11 cellular contexts compared by ENCODE assay signal in genomic region chr1:184379111-184379752, GRCh38. TPM values are rescaled to one million over a fixed set of nuclear protein-coding genes. Genes with fewer than 3 reads are reported as not detected.
DNase-seq lines count a peak whose midpoint lies in the region; ATAC-seq and TF ChIP-seq lines count a peak whose summit lies in the region.
"Had no signal": no experiment of that assay in that cellular context is flagged by ENCODE, and none has a peak within 500 bp of the region (broad histone marks: within the 10 kb centered on the region; RNA-seq: fewer than 3 reads in every experiment).

No MANE protein-coding gene starts in this region.

- no peaks in the 10 kb centered on the region for H3K9me2 ChIP-seq in OCI-LY7 (ENCODE audit: insufficient read depth, low read length)

- ATAC-seq in GM18907 (IDR thresholded peaks at IDR 0.05; ENCODE audit: unreplicated experiment), result no peak
- ATAC-seq: stimulated activated naive B cell treated with anti-CD40 and anti-IgM and Interleukin-4, amounts not matched to agents 10 μg/mL and 1 μg/mL and 100 μg/mL, for 72 hours had no signal

- H3K36me3 ChIP-seq in OCI-LY7 (ENCODE audit: insufficient read depth, low read length), result no peaks in the 10 kb centered on the region

- H2AFZ ChIP-seq in OCI-LY7 (ENCODE audit: low read length), result no peak overlapping the region

- no TSS peak for BruUV-seq in OCI-LY7 (replicated peaks; lab: Mats Ljungman, UMichigan)

- no peak overlapping the region for H3K4me3 ChIP-seq in OCI-LY7 (ENCODE audit: low read depth, low read length, poor library complexity, severe bottlenecking)
- H3K4me3 ChIP-seq in fibroblast of pulmonary artery (replicated peaks; ENCODE audit: low read depth, low read length), result no peak overlapping the region
- H3K4me3 ChIP-seq in retinal pigment epithelial cell (ENCODE audit: low read length), result no peak overlapping the region

- H3K4me1 ChIP-seq in OCI-LY7 (ENCODE audit: insufficient read depth, low read length, poor library complexity, severe bottlenecking), result no peaks in the 10 kb centered on the region

- POLR2A ChIA-PET in OCI-LY7 (lab: Charles Lee), result no interaction called here

- H4K20me1 ChIP-seq in OCI-LY7 (ENCODE audit: insufficient read depth, low read length), result no peaks in the 10 kb centered on the region

- TF ChIP-seq CTCF in OCI-LY7 (conservative IDR thresholded peaks at IDR 0.05; ENCODE audit: low read length) (peak; percentile 28), fibroblast of pulmonary artery (IDR thresholded peaks at IDR 0.05; ENCODE audit: low read length, missing control alignments) (peak; percentile 22), retinal pigment epithelial cell (conservative IDR thresholded peaks at IDR 0.05; ENCODE audit: low read depth, low read length) (peak; percentile 22)

- intact Hi-C loops in OCI-LY7 (cut with micrococcal nuclease; ENCODE audit: unreplicated experiment), result no loop called here

- H3K79me2 ChIP-seq in OCI-LY7 (ENCODE audit: insufficient read depth, low read depth, low read length), result no peaks in the 10 kb centered on the region

- H3K9me3 ChIP-seq in OCI-LY7 (ENCODE audit: low read length), result no peaks in the 10 kb centered on the region

- H3K4me2 ChIP-seq in OCI-LY7 (ENCODE audit: low read length), result no peak overlapping the region

- no peak overlapping the region for H3K27ac ChIP-seq in OCI-LY7 (ENCODE audit: low read depth, low read length, poor library complexity, severe bottlenecking)

- CTCF ChIA-PET in OCI-LY7 (lab: Charles Lee; ENCODE audit: unreplicated experiment), result no interaction called here

- DNase-seq in SIG-M5 treated with dmso at 0.1 percent for 504 hours (lab: John Stamatoyannopoulos, UW; ENCODE audit: unreplicated experiment) (peak; percentile 26), SIG-M5 (lab: John Stamatoyannopoulos, UW) (no peak), OCI-LY7 (ENCODE audit: low spot score) (no peak), fibroblast of pulmonary artery (ENCODE audit: low read depth) (no peak), retinal pigment epithelial cell (ENCODE audit: low read depth) (no peak), NAMALWA (ENCODE audit: low spot score) (no peak), NCI-H2227 (lab: John Stamatoyannopoulos, UW; ENCODE audit: unreplicated experiment) (no peak)
- DNase-seq: GF-D8; NCI-H774; stimulated activated naive B cell treated with anti-CD40 and anti-IgM and Interleukin-4, amounts not matched to agents 10 μg/mL and 1 μg/mL and 100 μg/mL, for 72 hours had no signal

RNA-seq across cellular contexts. Expression of gene C1orf21, which starts 7.6 kb away (rescaled TPM):
- not detected in 2 replicates for total RNA-seq in OCI-LY7 (2014; rRNA removed; shearing (Covaris generic))
- total RNA-seq in OCI-LY7 (2022), result not detected in 2 replicates
